Comparison of ENCODE assay signal across 12 cellular contexts in genomic region chr19:18733762-18734332, GRCh38. TPM values are rescaled to one million over a fixed set of nuclear protein-coding genes. Genes with fewer than 3 reads are reported as not detected.
DNase-seq lines count a peak whose midpoint lies in the region; ATAC-seq, FAIRE-seq and TF ChIP-seq lines count a peak whose summit lies in the region.
"Not testable (repeated sequence)": the region's sequence is repeated elsewhere in the genome, so short reads cannot be mapped to it uniquely, and the experiment has no call there.
"Had no signal": no experiment of that assay in that cellular context is flagged by ENCODE, and none has a peak within 500 bp of the region (broad histone marks: within the 10 kb centered on the region; RNA-seq: fewer than 3 reads in every experiment).

No MANE protein-coding gene starts in this region.

- not testable (repeated sequence) for ATAC-seq in stimulated activated effector memory CD8-positive, alpha-beta T cell treated with anti-CD3 and anti-CD28 coated beads, Interleukin-12 subunit alpha, Interleukin-12 subunit beta, amount 100 ng/mL, for 72 hours

- not testable (repeated sequence) for H3K9me3 ChIP-seq in BLaER1 treated with 17β-estradiol and CSF1 and Interleukin-3, amounts not matched to agents 10 nM and 100 nM (replicated peaks in 1 of 11); WERI-Rb-1 (ENCODE audit: severe bottlenecking); endothelial cell of umbilical vein (replicated peaks; ENCODE audit: control insufficient read depth, insufficient read depth, low read length); mesodermal cell (ENCODE audit: control insufficient read depth, low read length)

- dilution Hi-C loops in endothelial cell of umbilical vein (cut with MboI; ENCODE audit: extremely low pct_ligation_motif_present, low sequenced_read_pairs), result not testable (repeated sequence)

- peak overlapping the region; percentile 67 for H3K27ac Mint-ChIP-seq in osteocyte (ENCODE audit: unreplicated experiment)
- peak overlapping the region; percentile 51 for H3K27ac Mint-ChIP-seq in stimulated activated effector memory CD8-positive, alpha-beta T cell treated with anti-CD3 and anti-CD28 coated beads, Interleukin-12 subunit alpha, Interleukin-12 subunit beta, amount 100 ng/mL, for 72 hours

- H3K4me3 ChIP-seq in BLaER1 treated with 17β-estradiol and CSF1 and Interleukin-3, amounts not matched to agents 10 nM and 100 nM; WERI-Rb-1 (ENCODE audit: low read depth, low read length); endothelial cell of umbilical vein (replicated peaks in 1 of 3; ENCODE audit: insufficient read depth in 1 of 3, low read depth in 1 of 3, low read length in 3 of 3); mesodermal cell (ENCODE audit: extremely low read depth, insufficient read depth, low read length, poor library complexity, severe bottlenecking): not testable (repeated sequence)

- FAIRE-seq in endothelial cell of umbilical vein (lab: Jason Lieb, UNC), result peak; percentile 53

- POLR2A ChIA-PET in endothelial cell of umbilical vein (lab: Charles Lee), result not testable (repeated sequence)

- peaks cover 14% of the 10 kb centered on the region for H3K4me1 Mint-ChIP-seq in osteocyte (ENCODE audit: unreplicated experiment)
- H3K4me1 Mint-ChIP-seq in stimulated activated effector memory CD8-positive, alpha-beta T cell treated with anti-CD3 and anti-CD28 coated beads, Interleukin-12 subunit alpha, Interleukin-12 subunit beta, amount 100 ng/mL, for 72 hours, result peaks cover 11% of the 10 kb centered on the region

- H3K27me3 Mint-ChIP-seq in osteocyte (ENCODE audit: unreplicated experiment), result not testable (repeated sequence)

- TF ChIP-seq POLR2A in endothelial cell of umbilical vein (IDR thresholded peaks at IDR 0.05; ENCODE audit: low read depth, low read length), result not testable (repeated sequence)

- H3K9me3 Mint-ChIP-seq in osteocyte (ENCODE audit: unreplicated experiment); stimulated activated effector memory CD8-positive, alpha-beta T cell treated with anti-CD3 and anti-CD28 coated beads, Interleukin-12 subunit alpha, Interleukin-12 subunit beta, amount 100 ng/mL, for 72 hours: not testable (repeated sequence)

- DNase-seq in NCI-H82 treated with DMSO at 0.1 percent for 48 hours (lab: John Stamatoyannopoulos, UW; ENCODE audit: unreplicated experiment), result peak; percentile 57
- DNase-seq in WERI-Rb-1, result peak; percentile 82
- DNase-seq in endothelial cell of umbilical vein (ENCODE audit: low read depth, low spot score); osteocyte (ENCODE audit: extremely low spot score, unreplicated experiment); stimulated activated effector memory CD8-positive, alpha-beta T cell treated with anti-CD3 and anti-CD28 coated beads, Interleukin-12 subunit alpha, Interleukin-12 subunit beta, amount 100 ng/mL, for 72 hours (ENCODE audit: low spot score in 2 of 2): not testable (repeated sequence)

- TF ChIP-seq CTCF in WERI-Rb-1 (IDR thresholded peaks at IDR 0.05; ENCODE audit: low read depth, low read length); endothelial cell of umbilical vein (IDR thresholded peaks at IDR 0.05; ENCODE audit: extremely low read depth in 1 of 2, insufficient read depth in 1 of 2, low read depth in 1 of 2, low read length in 2 of 2); osteocyte (IDR thresholded peaks at IDR 0.05): not testable (repeated sequence)

- not testable (repeated sequence) for H3K79me2 ChIP-seq in endothelial cell of umbilical vein (ENCODE audit: control insufficient read depth, insufficient read depth, low read length)

- H3K36me3 ChIP-seq in BLaER1 treated with 17β-estradiol and CSF1 and Interleukin-3, amounts not matched to agents 10 nM and 100 nM; endothelial cell of umbilical vein (ENCODE audit: control insufficient read depth in 2 of 2, extremely low read depth in 1 of 2, insufficient read depth in 2 of 2, low read length in 2 of 2); mesodermal cell (ENCODE audit: control insufficient read depth, insufficient read depth, low read length): not testable (repeated sequence)
- peaks cover 11% of the 10 kb centered on the region for H3K36me3 ChIP-seq in WERI-Rb-1

- 97 to 98% methylated on average over 6 to 9 of the region's 11 CpGs for WGBS in mesodermal cell (ENCODE audit: insufficient coverage in 2 of 2), 2 experiments

- not testable (repeated sequence) for H3K27me3 ChIP-seq in BLaER1 treated with 17β-estradiol and CSF1 and Interleukin-3, amounts not matched to agents 10 nM and 100 nM; WERI-Rb-1 (ENCODE audit: insufficient read depth, low read depth, severe bottlenecking); endothelial cell of umbilical vein (ENCODE audit: control insufficient read depth in 2 of 2, insufficient read depth in 2 of 2, low read length in 2 of 2)

- H3K4me1 ChIP-seq in BLaER1 treated with 17β-estradiol and CSF1 and Interleukin-3, amounts not matched to agents 10 nM and 100 nM, result peaks cover 51 to 95% (median 87%) of the 10 kb centered on the region in 10 experiments
- not testable (repeated sequence) for H3K4me1 ChIP-seq in endothelial cell of umbilical vein (ENCODE audit: control insufficient read depth, extremely low read depth, insufficient read depth, low read length)
- peaks cover 11% of the 10 kb centered on the region for H3K4me1 ChIP-seq in mesodermal cell (ENCODE audit: control insufficient read depth, insufficient read depth, low read length, poor library complexity, severe bottlenecking)

- H3K9me1 ChIP-seq in endothelial cell of umbilical vein (replicated peaks; ENCODE audit: control insufficient read depth, extremely low read depth, insufficient read depth, low read length), result not testable (repeated sequence)

- CTCF ChIA-PET in endothelial cell of umbilical vein (lab: Charles Lee), result not testable (repeated sequence)

- not testable (repeated sequence) for H3K4me3 Mint-ChIP-seq in osteocyte (ENCODE audit: unreplicated experiment); stimulated activated effector memory CD8-positive, alpha-beta T cell treated with anti-CD3 and anti-CD28 coated beads, Interleukin-12 subunit alpha, Interleukin-12 subunit beta, amount 100 ng/mL, for 72 hours

- peak overlapping the region in 2 of 11 experiments; percentile 30 to 55; a peak in 2 of 22 replicates for H3K27ac ChIP-seq in BLaER1 treated with 17β-estradiol and CSF1 and Interleukin-3, amounts not matched to agents 10 nM and 100 nM
- H3K27ac ChIP-seq in WERI-Rb-1 (peak overlapping the region; percentile 93), mesodermal cell (ENCODE audit: low read depth, low read length, severe bottlenecking) (peak overlapping the region; percentile 71)
- H3K27ac ChIP-seq in endothelial cell of umbilical vein (ENCODE audit: insufficient read depth, low read depth, low read length), result not testable (repeated sequence)

- H3K9ac ChIP-seq in BLaER1 treated with 17β-estradiol and CSF1 and Interleukin-3, amounts not matched to agents 10 nM and 100 nM, result peak overlapping the region in 4 of 11 experiments; percentile 28 to 48 (median 38); a peak in 3 of 22 replicates
- H3K9ac ChIP-seq in endothelial cell of umbilical vein (replicated peaks; ENCODE audit: extremely low read depth, insufficient read depth, low read length), result not testable (repeated sequence)

- H2AFZ ChIP-seq in endothelial cell of umbilical vein (ENCODE audit: low read depth, low read length), result not testable (repeated sequence)

- not testable (repeated sequence) for BruUV-seq in endothelial cell of umbilical vein (replicated peaks; lab: Mats Ljungman, UMichigan)

- peaks cover 74 to 98% (median 95%) of the 10 kb centered on the region in 11 experiments for H4K20me1 ChIP-seq in BLaER1 treated with 17β-estradiol and CSF1 and Interleukin-3, amounts not matched to agents 10 nM and 100 nM
- H4K20me1 ChIP-seq in endothelial cell of umbilical vein (replicated peaks; ENCODE audit: control insufficient read depth, extremely low read depth, insufficient read depth, low read length), result not testable (repeated sequence)

- H3K4me2 ChIP-seq in BLaER1 treated with 17β-estradiol and CSF1 and Interleukin-3, amounts not matched to agents 10 nM and 100 nM, result peak overlapping the region; percentile 15 to 94 (median 79); a peak in 19 of 22 replicates
- not testable (repeated sequence) for H3K4me2 ChIP-seq in endothelial cell of umbilical vein (ENCODE audit: insufficient read depth, low read length)

- H3K36me3 Mint-ChIP-seq in osteocyte (ENCODE audit: unreplicated experiment); stimulated activated effector memory CD8-positive, alpha-beta T cell treated with anti-CD3 and anti-CD28 coated beads, Interleukin-12 subunit alpha, Interleukin-12 subunit beta, amount 100 ng/mL, for 72 hours: not testable (repeated sequence)

- intact Hi-C loops in endothelial cell of umbilical vein (cut with micrococcal nuclease), result not testable (repeated sequence)

RNA-seq across cellular contexts. Expression of gene CRTC1, which starts 50.4 kb away (rescaled TPM):
- total RNA-seq in endothelial cell of umbilical vein (10.3 and 11.4 TPM in 2 replicates), osteocyte (24.0 and 25.7 TPM in 2 replicates)
- polyA plus RNA-seq in endothelial cell of umbilical vein, result 4.2 and 5.8 TPM in 2 replicates
- polyA plus RNA-seq in endothelial cell of umbilical vein (2011; cell fraction: cytosol; rRNA removed), result 1.6 and 2.1 TPM in 2 replicates
- 17.3 and 19.1 TPM in 2 replicates for polyA plus RNA-seq in endothelial cell of umbilical vein (2011; cell fraction: nucleus; rRNA removed)
- polyA plus RNA-seq in endothelial cell of umbilical vein (2012), result 4.9 and 8.4 TPM in 2 replicates
- 2.0 and 2.5 TPM in 2 replicates for polyA minus RNA-seq in endothelial cell of umbilical vein
- 1.2 TPM for polyA minus RNA-seq in endothelial cell of umbilical vein (2011; cell fraction: cytosol; rRNA and poly(A)+ RNA removed)
- polyA minus RNA-seq in endothelial cell of umbilical vein (2011; cell fraction: nucleus; rRNA and poly(A)+ RNA removed), result 4.4 and 9.6 TPM in 2 replicates
- 11.8 TPM for polyA plus RNA-seq in mesodermal cell (2013, experiment 1 of 2)
- polyA plus RNA-seq in mesodermal cell (2013, experiment 2 of 2), result 9.2 TPM

RNA-seq across cellular contexts. Expression of gene COMP, which starts 57.3 kb away (rescaled TPM):
- not detected in 2 replicates for total RNA-seq in endothelial cell of umbilical vein
- polyA plus RNA-seq in endothelial cell of umbilical vein, result not detected in 2 replicates
- polyA plus RNA-seq in endothelial cell of umbilical vein (2011; cell fraction: cytosol; rRNA removed), result not detected in 2 replicates
- polyA plus RNA-seq in endothelial cell of umbilical vein (2011; cell fraction: nucleus; rRNA removed), result not detected in 2 replicates
- polyA plus RNA-seq in endothelial cell of umbilical vein (2012), result not detected in 2 replicates
- not detected in 2 replicates for polyA minus RNA-seq in endothelial cell of umbilical vein
- polyA minus RNA-seq in endothelial cell of umbilical vein (2011; cell fraction: cytosol; rRNA and poly(A)+ RNA removed), result not detected
- not detected in 2 replicates for polyA minus RNA-seq in endothelial cell of umbilical vein (2011; cell fraction: nucleus; rRNA and poly(A)+ RNA removed)
- 1.5 TPM for polyA plus RNA-seq in mesodermal cell (2013, experiment 1 of 2)
- polyA plus RNA-seq in mesodermal cell (2013, experiment 2 of 2), result 0.86 TPM
- total RNA-seq in osteocyte, result 0.13 and 0.57 TPM in 2 replicates
- total RNA-seq: CD8-positive, alpha-beta memory T cell; HT1080; Right ventricle myocardium superior; SK-MEL-5 had no signal
- polyA plus RNA-seq: CD14-positive monocyte; CD8-positive, alpha-beta memory T cell had no signal
